Comparison of ENCODE assay signal across 8 cellular contexts in genomic region chr3:141311170-141311495, GRCh38. TPM values are rescaled to one million over a fixed set of nuclear protein-coding genes. Genes with fewer than 3 reads are reported as not detected.
DNase-seq lines count a peak whose midpoint lies in the region; ATAC-seq and TF ChIP-seq lines count a peak whose summit lies in the region.

No MANE protein-coding gene starts in this region.

- POLR2A ChIA-PET in naive thymus-derived CD8-positive, alpha-beta T cell (lab: Charles Lee) = interaction anchor here (0.6 to 3.2 kb wide), 21 partner anchors 9 to 176 kb away, joined by 3 to 25 read pairs (median 6); partner anchors contain the start of gene PXYLP1

- peak overlapping the region; percentile 96 to 99 (median 98) for H3K4me3 Mint-ChIP-seq in naive thymus-derived CD8-positive, alpha-beta T cell

- TF ChIP-seq CTCF in AG10803 (conservative IDR thresholded peaks at IDR 0.05; ENCODE audit: low read length) (no peak), omental fat pad (IDR thresholded peaks at IDR 0.05) (no peak)

- H3K27me3 Mint-ChIP-seq in naive thymus-derived CD8-positive, alpha-beta T cell = no peaks in the 10 kb centered on the region

- no peak for ATAC-seq in naive thymus-derived CD8-positive, alpha-beta T cell
- ATAC-seq in GM21381 (IDR thresholded peaks at IDR 0.05; ENCODE audit: unreplicated experiment) (no peak), omental fat pad (ENCODE audit: low FRiP score) (no peak)

- no peaks in the 10 kb centered on the region for H3K36me3 Mint-ChIP-seq in naive thymus-derived CD8-positive, alpha-beta T cell

- DNase-seq in AG10803 (ENCODE audit: low read depth) = no peak
- DNase-seq in Jurkat, Clone E6-1 (ENCODE audit: low read depth, low spot score) = no peak
- DNase-seq in naive thymus-derived CD8-positive, alpha-beta T cell = no peak
- no peak for DNase-seq in central memory CD4-positive, alpha-beta T cell
- no peak for DNase-seq in NCI-H524 treated with DMSO at 0.1 percent for 48 hours (lab: John Stamatoyannopoulos, UW)
- no peak for DNase-seq in omental fat pad (ENCODE audit: low spot score)

- no peaks in the 10 kb centered on the region for H3K9me3 Mint-ChIP-seq in naive thymus-derived CD8-positive, alpha-beta T cell

- peak overlapping the region; percentile 95 to 99 (median 98) for H3K27ac Mint-ChIP-seq in naive thymus-derived CD8-positive, alpha-beta T cell

- H3K27ac ChIP-seq in cingulate gyrus (ENCODE audit: low read depth, low read length) = peak overlapping the region; percentile 90

- peak overlapping the region; percentile 93 for H3K4me3 ChIP-seq in AG10803 (ENCODE audit: low read length)
- H3K4me3 ChIP-seq in Jurkat, Clone E6-1 (ENCODE audit: low read length) = peak overlapping the region; percentile 84

- peaks cover 25 to 72% (median 62%) of the 10 kb centered on the region in 4 donors for H3K4me1 Mint-ChIP-seq in naive thymus-derived CD8-positive, alpha-beta T cell

RNA-seq across cellular contexts. Expression of gene ZBTB38, which starts 57.2 kb away (rescaled TPM):
- not detected for polyA plus RNA-seq in Jurkat, Clone E6-1 (2012; ENCODE audit: insufficient read depth, insufficient read length)
- 10 to 100 TPM; 48.3 to 49.7 TPM for total RNA-seq in naive thymus-derived CD8-positive, alpha-beta T cell
- polyA plus RNA-seq in naive thymus-derived CD8-positive, alpha-beta T cell = 100 to 1,000 TPM in 1 of 3 donors, 10 to 100 TPM in 2; 56.5 to 118 (median 60.8) TPM
- 100 to 1,000 TPM in 3 of 4 donors, 10 to 100 TPM in 1; 70.1 to 133 (median 108) TPM for total RNA-seq in omental fat pad
